In genomic region chr19:40543029-40543597, GRCh38 we compare ENCODE assay signal across 25 cellular contexts.
"Had no signal": no experiment of that assay in that cellular context is flagged by ENCODE, and none has a peak within 500 bp of the region (broad histone marks: within the 10 kb centered on the region; RNA-seq: fewer than 3 reads in every experiment).

No MANE protein-coding gene starts in this region.

- H3K9ac ChIP-seq: KMS-11 had no signal

- H3K36me3 Mint-ChIP-seq: activated CD4-positive, alpha-beta memory T cell treated with anti-CD3 and anti-CD28 coated beads for 36 hours; activated naive CD4-positive, alpha-beta T cell treated with anti-CD3 and anti-CD28 coated beads, Interleukin-2, amount 10 ng/mL, durations not matched to agents 7 days and 5 days; activated naive CD8-positive, alpha-beta T cell treated with anti-CD3 and anti-CD28 coated beads for 36 hours had no signal

- H3K27me3 ChIP-seq: brain microvascular endothelial cell had no signal

- H3K27ac ChIP-seq: brain microvascular endothelial cell, KMS-11, SK-N-MC had no signal

- H3K36me3 ChIP-seq: brain microvascular endothelial cell had no signal

- H3K4me1 Mint-ChIP-seq: activated B cell treated with CpG ODN at 0.5 μM for 24 hours; activated naive CD4-positive, alpha-beta T cell treated with anti-CD3 and anti-CD28 coated beads, Interleukin-2, amount 10 ng/mL, durations not matched to agents 7 days and 5 days; activated naive CD8-positive, alpha-beta T cell treated with anti-CD3 and anti-CD28 coated beads for 36 hours had no signal

- H3K9me3 Mint-ChIP-seq: activated naive CD8-positive, alpha-beta T cell treated with anti-CD3 and anti-CD28 coated beads for 36 hours; activated T-cell treated with anti-CD3 and anti-CD28 coated beads, Interleukin-2, amount 50 U/mL, for 4 hours; T-helper 1 cell treated with Interleukin-12 subunit alpha and Interleukin-12 subunit beta and Interleukin-4 antibody, amounts not matched to agents 30 μg/mL and 1 μg/mL, for 36 hours had no signal

- ATAC-seq: activated T-cell treated with anti-CD3 and anti-CD28 coated beads, Interleukin-2, amount 50 U/mL, for 4 hours had no signal

- H3K4me3 Mint-ChIP-seq: activated B cell treated with CpG ODN at 0.5 μM for 24 hours; activated CD4-positive, alpha-beta memory T cell treated with anti-CD3 and anti-CD28 coated beads for 36 hours; activated naive CD4-positive, alpha-beta T cell treated with anti-CD3 and anti-CD28 coated beads, Interleukin-2, amount 10 ng/mL, durations not matched to agents 7 days and 5 days; activated naive CD8-positive, alpha-beta T cell treated with anti-CD3 and anti-CD28 coated beads for 36 hours; activated T-cell treated with anti-CD3 and anti-CD28 coated beads, Interleukin-2, amount 50 U/mL, for 4 hours; activated T-helper 1 cell treated with anti-CD3 and anti-CD28 coated beads, Interleukin-12 subunit alpha, Interleukin-12 subunit beta, Interleukin-2, Interleukin-4 antibody, amounts not matched to agents 30 ng/mL and 10 ng/mL and 1 ng/mL, durations not matched to agents 14 hours and 24 hours and 36 hours; T-helper 1 cell treated with Interleukin-12 subunit alpha and Interleukin-12 subunit beta and Interleukin-4 antibody, amounts not matched to agents 30 μg/mL and 1 μg/mL, for 36 hours; T-helper 2 cell treated with Interferon-gamma antibody and Interleukin-4, amounts not matched to agents 5 μg/mL and 100 μg/mL, for 36 hours had no signal

- H3K27ac Mint-ChIP-seq: activated B cell treated with CpG ODN at 0.5 μM for 24 hours; activated CD4-positive, alpha-beta memory T cell treated with anti-CD3 and anti-CD28 coated beads for 36 hours; activated naive CD4-positive, alpha-beta T cell treated with anti-CD3 and anti-CD28 coated beads, Interleukin-2, amount 10 ng/mL, durations not matched to agents 7 days and 5 days; activated naive CD8-positive, alpha-beta T cell treated with anti-CD3 and anti-CD28 coated beads for 36 hours; activated T-helper 1 cell treated with anti-CD3 and anti-CD28 coated beads, Interleukin-12 subunit alpha, Interleukin-12 subunit beta, Interleukin-2, Interleukin-4 antibody, amounts not matched to agents 30 ng/mL and 10 ng/mL and 1 ng/mL, durations not matched to agents 14 hours and 24 hours and 36 hours; T-helper 1 cell treated with Interleukin-12 subunit alpha and Interleukin-12 subunit beta and Interleukin-4 antibody, amounts not matched to agents 30 μg/mL and 1 μg/mL, for 36 hours had no signal

- DNase-seq: activated B cell treated with CpG ODN at 0.5 μM for 24 hours; activated CD4-positive, alpha-beta memory T cell treated with anti-CD3 and anti-CD28 coated beads for 36 hours; activated CD4-positive, alpha-beta T cell treated with anti-CD3 and anti-CD28 coated beads for 4 hours; activated CD4-positive, alpha-beta T cell treated with anti-CD3 and anti-CD28 coated beads, Interleukin-2, amount 50 U/mL, for 1 hour; activated CD4-positive, CD25-positive, alpha-beta regulatory T cell treated with anti-CD3 and anti-CD28 coated beads, Interleukin-2, amount 50 U/mL, for 72 hours; activated CD8-positive, alpha-beta memory T cell treated with anti-CD3 and anti-CD28 coated beads, Interleukin-2, amount 50 U/mL, for 4 hours; activated naive CD4-positive, alpha-beta T cell treated with anti-CD3 and anti-CD28 coated beads, Interleukin-2, amount 10 ng/mL, durations not matched to agents 7 days and 5 days; activated naive CD8-positive, alpha-beta T cell treated with anti-CD3 and anti-CD28 coated beads for 36 hours; activated T-cell treated with anti-CD3 and anti-CD28 coated beads for 4 hours; activated T-cell treated with anti-CD3 and anti-CD28 coated beads, Interleukin-2, amount 50 U/mL, for 4 hours; amniotic stem cell; brain microvascular endothelial cell; central memory CD4-positive, alpha-beta T cell; NCI-H1417 treated with DMSO at 0.1 percent for 48 hours; NCI-H187 treated with DMSO at 0.1 percent for 48 hours; NCI-H510A; NCI-H526; NCI-H774; OCI-M1; Right ventricle myocardium superior had no signal

- H3K4me3 ChIP-seq: SK-N-MC had no signal

- H3K4me2 ChIP-seq: KMS-11 had no signal
